ENCODE assay signal across 2 cellular contexts in the genomic region with DNA sequence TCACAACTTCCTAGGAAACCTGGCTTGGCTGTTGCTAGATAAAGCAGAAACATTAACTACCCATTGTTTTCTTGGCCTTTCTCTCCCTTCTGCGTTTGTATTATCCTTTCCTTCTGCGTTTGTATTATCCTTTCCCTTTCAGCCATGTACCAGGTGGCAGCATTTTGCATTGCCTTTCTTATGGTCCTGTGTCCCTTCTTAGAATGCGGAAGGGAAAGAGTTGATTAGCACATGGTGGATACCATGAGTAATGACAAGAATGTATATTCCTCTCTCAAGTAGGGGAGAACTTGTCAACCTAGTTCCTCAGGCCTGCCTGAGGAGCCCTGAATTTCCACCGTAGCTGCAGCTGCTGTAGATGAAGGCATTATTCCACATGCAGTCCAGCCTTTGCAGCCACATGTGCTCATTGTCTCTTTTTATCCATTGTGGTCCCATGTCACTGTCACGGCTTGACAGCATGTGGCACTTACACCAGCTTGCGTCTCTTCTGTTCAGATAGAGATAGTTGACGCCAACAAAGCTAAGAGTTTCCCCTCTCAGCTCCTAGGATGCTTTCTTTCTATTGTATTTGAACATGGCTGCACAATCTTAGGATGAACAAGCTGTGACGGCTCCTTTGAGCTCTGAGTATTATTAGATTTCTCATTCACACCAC.
A peak's percentile ranks its signal among the peaks of the same experiment; 100 is the strongest.
TF ChIP-seq lines count a peak whose summit lies in the region.

No MANE protein-coding gene starts in this region.

TF ChIP-seq in GM23338, 12 proteins besides CTCF, POLR2A, EP300 and RAD21 (continued from another document):
- TF ChIP-seq, protein P1, sequence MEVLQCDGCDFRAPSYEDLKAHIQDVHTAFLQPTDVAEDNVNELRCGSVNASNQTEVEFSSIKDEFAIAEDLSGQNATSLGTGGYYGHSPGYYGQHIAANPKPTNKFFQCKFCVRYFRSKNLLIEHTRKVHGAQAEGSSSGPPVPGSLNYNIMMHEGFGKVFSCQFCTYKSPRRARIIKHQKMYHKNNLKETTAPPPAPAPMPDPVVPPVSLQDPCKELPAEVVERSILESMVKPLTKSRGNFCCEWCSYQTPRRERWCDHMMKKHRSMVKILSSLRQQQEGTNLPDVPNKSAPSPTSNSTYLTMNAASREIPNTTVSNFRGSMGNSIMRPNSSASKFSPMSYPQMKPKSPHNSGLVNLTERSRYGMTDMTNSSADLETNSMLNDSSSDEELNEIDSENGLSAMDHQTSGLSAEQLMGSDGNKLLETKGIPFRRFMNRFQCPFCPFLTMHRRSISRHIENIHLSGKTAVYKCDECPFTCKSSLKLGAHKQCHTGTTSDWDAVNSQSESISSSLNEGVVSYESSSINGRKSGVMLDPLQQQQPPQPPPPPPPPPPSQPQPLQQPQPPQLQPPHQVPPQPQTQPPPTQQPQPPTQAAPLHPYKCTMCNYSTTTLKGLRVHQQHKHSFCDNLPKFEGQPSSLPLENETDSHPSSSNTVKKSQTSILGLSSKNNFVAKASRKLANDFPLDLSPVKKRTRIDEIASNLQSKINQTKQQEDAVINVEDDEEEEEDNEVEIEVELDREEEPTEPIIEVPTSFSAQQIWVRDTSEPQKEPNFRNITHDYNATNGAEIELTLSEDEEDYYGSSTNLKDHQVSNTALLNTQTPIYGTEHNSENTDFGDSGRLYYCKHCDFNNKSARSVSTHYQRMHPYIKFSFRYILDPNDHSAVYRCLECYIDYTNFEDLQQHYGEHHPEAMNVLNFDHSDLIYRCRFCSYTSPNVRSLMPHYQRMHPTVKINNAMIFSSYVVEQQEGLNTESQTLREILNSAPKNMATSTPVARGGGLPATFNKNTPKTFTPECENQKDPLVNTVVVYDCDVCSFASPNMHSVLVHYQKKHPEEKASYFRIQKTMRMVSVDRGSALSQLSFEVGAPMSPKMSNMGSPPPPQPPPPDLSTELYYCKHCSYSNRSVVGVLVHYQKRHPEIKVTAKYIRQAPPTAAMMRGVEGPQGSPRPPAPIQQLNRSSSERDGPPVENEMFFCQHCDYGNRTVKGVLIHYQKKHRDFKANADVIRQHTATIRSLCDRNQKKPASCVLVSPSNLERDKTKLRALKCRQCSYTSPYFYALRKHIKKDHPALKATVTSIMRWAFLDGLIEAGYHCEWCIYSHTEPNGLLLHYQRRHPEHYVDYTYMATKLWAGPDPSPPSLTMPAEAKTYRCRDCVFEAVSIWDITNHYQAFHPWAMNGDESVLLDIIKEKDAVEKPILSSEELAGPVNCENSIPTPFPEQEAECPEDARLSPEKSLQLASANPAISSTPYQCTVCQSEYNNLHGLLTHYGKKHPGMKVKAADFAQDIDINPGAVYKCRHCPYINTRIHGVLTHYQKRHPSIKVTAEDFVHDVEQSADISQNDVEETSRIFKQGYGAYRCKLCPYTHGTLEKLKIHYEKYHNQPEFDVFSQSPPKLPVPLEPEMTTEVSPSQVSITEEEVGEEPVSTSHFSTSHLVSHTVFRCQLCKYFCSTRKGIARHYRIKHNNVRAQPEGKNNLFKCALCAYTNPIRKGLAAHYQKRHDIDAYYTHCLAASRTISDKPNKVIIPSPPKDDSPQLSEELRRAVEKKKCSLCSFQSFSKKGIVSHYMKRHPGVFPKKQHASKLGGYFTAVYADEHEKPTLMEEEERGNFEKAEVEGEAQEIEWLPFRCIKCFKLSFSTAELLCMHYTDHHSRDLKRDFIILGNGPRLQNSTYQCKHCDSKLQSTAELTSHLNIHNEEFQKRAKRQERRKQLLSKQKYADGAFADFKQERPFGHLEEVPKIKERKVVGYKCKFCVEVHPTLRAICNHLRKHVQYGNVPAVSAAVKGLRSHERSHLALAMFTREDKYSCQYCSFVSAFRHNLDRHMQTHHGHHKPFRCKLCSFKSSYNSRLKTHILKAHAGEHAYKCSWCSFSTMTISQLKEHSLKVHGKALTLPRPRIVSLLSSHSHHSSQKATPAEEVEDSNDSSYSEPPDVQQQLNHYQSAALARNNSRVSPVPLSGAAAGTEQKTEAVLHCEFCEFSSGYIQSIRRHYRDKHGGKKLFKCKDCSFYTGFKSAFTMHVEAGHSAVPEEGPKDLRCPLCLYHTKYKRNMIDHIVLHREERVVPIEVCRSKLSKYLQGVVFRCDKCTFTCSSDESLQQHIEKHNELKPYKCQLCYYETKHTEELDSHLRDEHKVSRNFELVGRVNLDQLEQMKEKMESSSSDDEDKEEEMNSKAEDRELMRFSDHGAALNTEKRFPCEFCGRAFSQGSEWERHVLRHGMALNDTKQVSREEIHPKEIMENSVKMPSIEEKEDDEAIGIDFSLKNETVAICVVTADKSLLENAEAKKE (CRISPR knock-in tag; IDR thresholded peaks at IDR 0.05) = no peak; the same call in 1 of the 2 replicates
- no peak for TF ChIP-seq STAT1 (IDR thresholded peaks at IDR 0.05; ENCODE audit: unreplicated experiment)
- no peak for TF ChIP-seq ZNF114 (CRISPR knock-in tag; IDR thresholded peaks at IDR 0.05)
- TF ChIP-seq ZNF331 (CRISPR knock-in tag; IDR thresholded peaks at IDR 0.05; ENCODE audit: low read depth) = no peak
- TF ChIP-seq NANOG (IDR thresholded peaks at IDR 0.05; ENCODE audit: borderline replicate concordance) = peak; percentile 51; the same call in 1 of the 2 replicates
- TF ChIP-seq, protein P2, sequence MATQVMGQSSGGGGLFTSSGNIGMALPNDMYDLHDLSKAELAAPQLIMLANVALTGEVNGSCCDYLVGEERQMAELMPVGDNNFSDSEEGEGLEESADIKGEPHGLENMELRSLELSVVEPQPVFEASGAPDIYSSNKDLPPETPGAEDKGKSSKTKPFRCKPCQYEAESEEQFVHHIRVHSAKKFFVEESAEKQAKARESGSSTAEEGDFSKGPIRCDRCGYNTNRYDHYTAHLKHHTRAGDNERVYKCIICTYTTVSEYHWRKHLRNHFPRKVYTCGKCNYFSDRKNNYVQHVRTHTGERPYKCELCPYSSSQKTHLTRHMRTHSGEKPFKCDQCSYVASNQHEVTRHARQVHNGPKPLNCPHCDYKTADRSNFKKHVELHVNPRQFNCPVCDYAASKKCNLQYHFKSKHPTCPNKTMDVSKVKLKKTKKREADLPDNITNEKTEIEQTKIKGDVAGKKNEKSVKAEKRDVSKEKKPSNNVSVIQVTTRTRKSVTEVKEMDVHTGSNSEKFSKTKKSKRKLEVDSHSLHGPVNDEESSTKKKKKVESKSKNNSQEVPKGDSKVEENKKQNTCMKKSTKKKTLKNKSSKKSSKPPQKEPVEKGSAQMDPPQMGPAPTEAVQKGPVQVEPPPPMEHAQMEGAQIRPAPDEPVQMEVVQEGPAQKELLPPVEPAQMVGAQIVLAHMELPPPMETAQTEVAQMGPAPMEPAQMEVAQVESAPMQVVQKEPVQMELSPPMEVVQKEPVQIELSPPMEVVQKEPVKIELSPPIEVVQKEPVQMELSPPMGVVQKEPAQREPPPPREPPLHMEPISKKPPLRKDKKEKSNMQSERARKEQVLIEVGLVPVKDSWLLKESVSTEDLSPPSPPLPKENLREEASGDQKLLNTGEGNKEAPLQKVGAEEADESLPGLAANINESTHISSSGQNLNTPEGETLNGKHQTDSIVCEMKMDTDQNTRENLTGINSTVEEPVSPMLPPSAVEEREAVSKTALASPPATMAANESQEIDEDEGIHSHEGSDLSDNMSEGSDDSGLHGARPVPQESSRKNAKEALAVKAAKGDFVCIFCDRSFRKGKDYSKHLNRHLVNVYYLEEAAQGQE (IDR thresholded peaks at IDR 0.05; ENCODE audit: unreplicated experiment) = no peak

TF ChIP-seq in WTC11, 78 proteins besides CTCF, POLR2A, EP300 and RAD21 (continued from another document):
- TF ChIP-seq USF1 (CRISPR knock-in tag; IDR thresholded peaks at IDR 0.05) = no peak
- no peak for TF ChIP-seq KAT7 (CRISPR knock-in tag; IDR thresholded peaks at IDR 0.05; ENCODE audit: borderline replicate concordance)
- TF ChIP-seq GRHL2 (CRISPR knock-in tag; IDR thresholded peaks at IDR 0.05; ENCODE audit: insufficient replicate concordance, severe bottlenecking) = no peak
- no peak for TF ChIP-seq SMAD4 (CRISPR knock-in tag; IDR thresholded peaks at IDR 0.05)
- TF ChIP-seq, protein P3, sequence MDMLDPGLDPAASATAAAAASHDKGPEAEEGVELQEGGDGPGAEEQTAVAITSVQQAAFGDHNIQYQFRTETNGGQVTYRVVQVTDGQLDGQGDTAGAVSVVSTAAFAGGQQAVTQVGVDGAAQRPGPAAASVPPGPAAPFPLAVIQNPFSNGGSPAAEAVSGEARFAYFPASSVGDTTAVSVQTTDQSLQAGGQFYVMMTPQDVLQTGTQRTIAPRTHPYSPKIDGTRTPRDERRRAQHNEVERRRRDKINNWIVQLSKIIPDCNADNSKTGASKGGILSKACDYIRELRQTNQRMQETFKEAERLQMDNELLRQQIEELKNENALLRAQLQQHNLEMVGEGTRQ (CRISPR knock-in tag; IDR thresholded peaks at IDR 0.05) = no peak
- no peak for TF ChIP-seq OVOL2 (CRISPR knock-in tag; IDR thresholded peaks at IDR 0.05; ENCODE audit: borderline replicate concordance)
- TF ChIP-seq ZNF121 (CRISPR knock-in tag; IDR thresholded peaks at IDR 0.05) = no peak
- TF ChIP-seq TP53 (CRISPR knock-in tag; IDR thresholded peaks at IDR 0.05) = no peak
- TF ChIP-seq MYBL2 (CRISPR knock-in tag; IDR thresholded peaks at IDR 0.05) = no peak
